ENCODE assay signal across 11 cellular contexts in genomic region chr18:8707946-8708345, GRCh38. TPM values are rescaled to one million over a fixed set of nuclear protein-coding genes. Genes with fewer than 3 reads are reported as not detected.
DNase-seq lines count a peak whose midpoint lies in the region; ATAC-seq lines count a peak whose summit lies in the region.
"Had no signal": no experiment of that assay in that cellular context is flagged by ENCODE, and none has a peak within 500 bp of the region (broad histone marks: within the 10 kb centered on the region; RNA-seq: fewer than 3 reads in every experiment).

No MANE protein-coding gene starts in this region.

- ATAC-seq in T-cell (replicated peaks in 1 of 4) = no peak

- peak overlapping the region; percentile 98 for H3K4me2 ChIP-seq in skeletal muscle satellite cell (ENCODE audit: low read length)

- CTCF ChIA-PET in T-cell (lab: Charles Lee) = interaction anchor here (0.9 to 1.7 kb wide), 2 partner anchors 11 to 280 kb away, joined by 3 to 4 read pairs; no protein-coding TSS in a partner anchor

- H3K36me3 Mint-ChIP-seq in T-cell = no peaks in the 10 kb centered on the region

- peak overlapping the region in 2 of 3 donors; percentile 86 to 91 for H3K4me3 Mint-ChIP-seq in T-cell

- H3K4me1 ChIP-seq in iPS-15b (ENCODE audit: control insufficient read depth, insufficient read depth, low read length) (peaks cover 25% of the 10 kb centered on the region), skeletal muscle satellite cell (ENCODE audit: control insufficient read depth, insufficient read depth, low read length) (peaks cover 20% of the 10 kb centered on the region)

- no peak overlapping the region for H3K9ac ChIP-seq in iPS-15b (ENCODE audit: low read depth, low read length)
- no peak overlapping the region for H3K9ac ChIP-seq in skeletal muscle satellite cell (ENCODE audit: low read depth, low read length)

- DNase-seq in ELR (ENCODE audit: low read depth) = peak; percentile 21
- no peak for DNase-seq in T-cell
- no peak for DNase-seq in COR-L47 (lab: John Stamatoyannopoulos, UW)
- DNase-seq in NCI-H345 (lab: John Stamatoyannopoulos, UW) = no peak
- no peak for DNase-seq in HuH-7 (ENCODE audit: low spot score)
- DNase-seq in AG08396 (ENCODE audit: low spot score) = no peak
- DNase-seq: activated naive CD4-positive, alpha-beta T cell treated with Interleukin-2 at 50 U/mL for 16 hours; stimulated activated CD4-positive, alpha-beta T cell treated with anti-CD3 and anti-CD28 coated beads, Interleukin-4, amount 100 ng/mL, for 24 hours had no signal

- H3K9me3 ChIP-seq in iPS-15b (ENCODE audit: control insufficient read depth, insufficient read depth, low read length) (no peaks in the 10 kb centered on the region), skeletal muscle satellite cell (replicated peaks; ENCODE audit: low read length) (no peaks in the 10 kb centered on the region)

- H3K36me3 ChIP-seq in iPS-15b (ENCODE audit: control insufficient read depth, insufficient read depth, low read length) (no peaks in the 10 kb centered on the region), skeletal muscle satellite cell (ENCODE audit: insufficient read depth, low read length) (peaks cover 4% of the 10 kb centered on the region)

- peak overlapping the region; percentile 79 for H3K4me3 ChIP-seq in iPS-15b (ENCODE audit: low read depth, low read length)
- H3K4me3 ChIP-seq in skeletal muscle satellite cell (ENCODE audit: low read length) = peak overlapping the region; percentile 92
- H3K4me3 ChIP-seq: lung had no signal

- peaks cover 14 to 24% (median 21%) of the 10 kb centered on the region in 3 donors for H3K4me1 Mint-ChIP-seq in T-cell

- no peaks in the 10 kb centered on the region for H3K9me3 Mint-ChIP-seq in T-cell

- no peak overlapping the region for H3K27ac Mint-ChIP-seq in T-cell

- H3K27me3 ChIP-seq in iPS-15b (ENCODE audit: control insufficient read depth, insufficient read depth, low read length) (peaks cover 11% of the 10 kb centered on the region), skeletal muscle satellite cell (ENCODE audit: control insufficient read depth, insufficient read depth, low read length) (no peaks in the 10 kb centered on the region)

- POLR2A ChIA-PET in T-cell (lab: Charles Lee) = no interaction called here

- peaks cover 36 to 46% of the 10 kb centered on the region in 2 donors for H3K27me3 Mint-ChIP-seq in T-cell

RNA-seq across cellular contexts. Expression of gene MTCL1, which starts 2.6 kb away (rescaled TPM):
- under 1 TPM; 0.40 to 0.98 (median 0.83) TPM for total RNA-seq in T-cell
- total RNA-seq in skeletal muscle satellite cell (2012; rRNA removed) = 14.0 and 16.7 TPM in 2 replicates
